21 cellular contexts compared by ENCODE assay signal in genomic region chr10:82463614-82464013, GRCh38.
DNase-seq lines count a peak whose midpoint lies in the region.
"Had no signal": no experiment of that assay in that cellular context is flagged by ENCODE, and none has a peak within 500 bp of the region (broad histone marks: within the 10 kb centered on the region; RNA-seq: fewer than 3 reads in every experiment).

No MANE protein-coding gene starts in this region.

- DNase-seq in NCI-H2171 treated with DMSO at 0.1 percent for 48 hours (lab: John Stamatoyannopoulos, UW) = peak; percentile 30
- DNase-seq in NCI-H2171 (lab: John Stamatoyannopoulos, UW) = no peak
- DNase-seq in DMS53 (lab: John Stamatoyannopoulos, UW) = peak; percentile 89
- peak; percentile 10 for DNase-seq in NCI-H345 treated with DMSO at 0.1 percent for 48 hours (lab: John Stamatoyannopoulos, UW; ENCODE audit: unreplicated experiment)
- DNase-seq in SK-N-DZ (ENCODE audit: low spot score) = peak; percentile 63
- no peak for DNase-seq in NCI-H2107 treated with DMSO at 0.1 percent for 48 hours (lab: John Stamatoyannopoulos, UW; ENCODE audit: unreplicated experiment)
- DNase-seq in activated T-cell treated with anti-CD3 and anti-CD28 coated beads, Interleukin-2, amount 50 U/mL, for 1 hour = no peak
- DNase-seq in activated CD8-positive, alpha-beta memory T cell treated with anti-CD3 and anti-CD28 coated beads for 24 hours = no peak
- DNase-seq: CD4-positive, CD25-positive, alpha-beta regulatory T cell; DMS79; EL; GDM1; GOT3; HFFc6; Kasumi-1; MG63; NCI-H187; NCI-H2081 treated with DMSO at 0.1 percent for 48 hours; NCI-H2227 treated with DMSO at 0.1 percent for 48 hours; PC-3; T-cell had no signal

Comparison
In these comparisons a context has a peak if more than half of its experiments do, and no peak if none do; other contexts are left out.
1. DNase-seq: peak in NCI-H2171 treated with DMSO at 0.1 percent for 48 hours (single experiment), DMS53 (single experiment), NCI-H345 treated with DMSO at 0.1 percent for 48 hours (single experiment) and SK-N-DZ (single experiment); none in NCI-H2171 (single experiment), NCI-H2107 treated with DMSO at 0.1 percent for 48 hours (single experiment), activated T-cell treated with anti-CD3 and anti-CD28 coated beads, Interleukin-2, amount 50 U/mL, for 1 hour (single experiment) and activated CD8-positive, alpha-beta memory T cell treated with anti-CD3 and anti-CD28 coated beads for 24 hours (single experiment).